ENCODE assay signal across 12 cellular contexts in genomic region chr15:40942865-40943264, GRCh38. TPM values are rescaled to one million over a fixed set of nuclear protein-coding genes. Genes with fewer than 3 reads are reported as not detected.
DNase-seq lines count a peak whose midpoint lies in the region; ATAC-seq and TF ChIP-seq lines count a peak whose summit lies in the region.
"Had no signal": no experiment of that assay in that cellular context is flagged by ENCODE, and none has a peak within 500 bp of the region (broad histone marks: within the 10 kb centered on the region; RNA-seq: fewer than 3 reads in every experiment).

No MANE protein-coding gene starts in this region.

- no peak for DNase-seq in activated CD4-positive, alpha-beta T cell treated with anti-CD3 and anti-CD28 coated beads, Interleukin-2, amount 10 ng/mL, durations not matched to agents 7 days and 5 days
- DNase-seq in activated CD4-positive, alpha-beta T cell treated with anti-CD3 and anti-CD28 coated beads, Interleukin-2, amount 50 U/mL, for 48 hours, result no peak
- DNase-seq in OCI-LY7 (ENCODE audit: low spot score) (no peak), esophagus muscularis mucosa (ENCODE audit: extremely low spot score) (no peak), SW480 (ENCODE audit: low spot score) (no peak)
- DNase-seq in stimulated activated naive B cell treated with anti-CD40 and anti-IgM and Interleukin-4, amounts not matched to agents 10 μg/mL and 1 μg/mL and 100 μg/mL, for 72 hours, result no peak
- DNase-seq: ACHN, foreskin melanocyte had no signal

- POLR2A ChIA-PET in activated CD4-positive, alpha-beta T cell treated with anti-CD3 and anti-CD28 coated beads, Interleukin-2, amount 10 ng/mL, durations not matched to agents 7 days and 5 days (lab: Charles Lee), result interaction anchor here (1.0 kb wide), 1 partner anchor 10 kb away, joined by 3 read pairs; the partner anchor contains the start of gene CHAC1
- POLR2A ChIA-PET in OCI-LY7 (lab: Charles Lee), result interaction anchor here (0.6 to 3.6 kb wide), 3 partner anchors 9 to 353 kb away, joined by 4 to 36 read pairs (median 5); partner anchors contain the start of gene CHAC1

- intact Hi-C loops in OCI-LY7 (cut with micrococcal nuclease; ENCODE audit: unreplicated experiment), result no loop called here
- intact Hi-C loops in esophagus muscularis mucosa (cut with DNase I), result loop anchor here (2.0 kb wide), 1 partner anchor 78 kb away; no protein-coding TSS in a partner anchor

- peak overlapping the region; percentile 68 for H3K4me3 ChIP-seq in OCI-LY7 (ENCODE audit: low read depth, low read length, poor library complexity, severe bottlenecking)
- peak overlapping the region in 2 of 4 donors; percentile 65 to 80 for H3K4me3 ChIP-seq in esophagus muscularis mucosa

- no peaks in the 10 kb centered on the region for H3K27me3 Mint-ChIP-seq in activated CD4-positive, alpha-beta T cell treated with anti-CD3 and anti-CD28 coated beads, Interleukin-2, amount 10 ng/mL, durations not matched to agents 7 days and 5 days
- peaks cover 0 to under 1% of the 10 kb centered on the region in 2 donors for H3K27me3 Mint-ChIP-seq in stimulated activated naive B cell treated with anti-CD40 and anti-IgM and Interleukin-4, amounts not matched to agents 10 μg/mL and 1 μg/mL and 100 μg/mL, for 72 hours

- BruUV-seq in OCI-LY7 (replicated peaks; lab: Mats Ljungman, UMichigan), result no TSS peak

- H3K4me1 ChIP-seq in OCI-LY7 (ENCODE audit: insufficient read depth, low read length, poor library complexity, severe bottlenecking) (peaks cover 38% of the 10 kb centered on the region), esophagus muscularis mucosa (peaks cover 33 to 47% (median 36%) of the 10 kb centered on the region in 4 donors)

- H3K36me3 Mint-ChIP-seq in activated CD4-positive, alpha-beta T cell treated with anti-CD3 and anti-CD28 coated beads, Interleukin-2, amount 10 ng/mL, durations not matched to agents 7 days and 5 days (ENCODE audit: low read depth), result no peaks in the 10 kb centered on the region
- H3K36me3 Mint-ChIP-seq in stimulated activated naive B cell treated with anti-CD40 and anti-IgM and Interleukin-4, amounts not matched to agents 10 μg/mL and 1 μg/mL and 100 μg/mL, for 72 hours, result no peaks in the 10 kb centered on the region

- H3K9me2 ChIP-seq in OCI-LY7 (ENCODE audit: insufficient read depth, low read length), result no peaks in the 10 kb centered on the region

- H3K4me3 Mint-ChIP-seq in activated CD4-positive, alpha-beta T cell treated with anti-CD3 and anti-CD28 coated beads, Interleukin-2, amount 10 ng/mL, durations not matched to agents 7 days and 5 days, result peak overlapping the region; percentile 77
- peak overlapping the region in 1 of 2 donors; percentile 70 for H3K4me3 Mint-ChIP-seq in stimulated activated naive B cell treated with anti-CD40 and anti-IgM and Interleukin-4, amounts not matched to agents 10 μg/mL and 1 μg/mL and 100 μg/mL, for 72 hours

- no peak overlapping the region for H3K27ac ChIP-seq in OCI-LY7 (ENCODE audit: low read depth, low read length, poor library complexity, severe bottlenecking)
- peak overlapping the region in 3 of 4 donors; percentile 80 to 87 (median 86) for H3K27ac ChIP-seq in esophagus muscularis mucosa (replicated peaks in 1 of 4)

- H2AFZ ChIP-seq in OCI-LY7 (ENCODE audit: low read length), result peak overlapping the region; percentile 97; the same call in 1 of the 2 replicates

- no peaks in the 10 kb centered on the region for H3K79me2 ChIP-seq in OCI-LY7 (ENCODE audit: insufficient read depth, low read depth, low read length)

- H3K27me3 ChIP-seq in esophagus muscularis mucosa, result peaks cover 0 to 4% (median 0%) of the 10 kb centered on the region in 4 donors
- H3K27me3 ChIP-seq: tibial nerve had no signal

- TF ChIP-seq POLR2A in esophagus muscularis mucosa (IDR thresholded peaks at IDR 0.05; ENCODE audit: low read depth), result no peak

- ATAC-seq in stimulated activated naive B cell treated with anti-CD40 and anti-IgM and Interleukin-4, amounts not matched to agents 10 μg/mL and 1 μg/mL and 100 μg/mL, for 72 hours (replicated peaks), result no peak
- ATAC-seq in GM18502 (IDR thresholded peaks at IDR 0.05; ENCODE audit: poor library complexity, unreplicated experiment) (no peak), GM19395 (IDR thresholded peaks at IDR 0.05; ENCODE audit: unreplicated experiment) (no peak)

- no peak for TF ChIP-seq EP300 in esophagus muscularis mucosa (IDR thresholded peaks at IDR 0.05)

- CTCF ChIA-PET in activated CD4-positive, alpha-beta T cell treated with anti-CD3 and anti-CD28 coated beads, Interleukin-2, amount 10 ng/mL, durations not matched to agents 7 days and 5 days (lab: Charles Lee), result interaction anchor here (0.6 to 5.3 kb wide), 14 partner anchors 11 to 112 kb away, joined by 3 to 59 read pairs (median 4); partner anchors contain the start of genes CHAC1, DLL4 and VPS18
- CTCF ChIA-PET in OCI-LY7 (lab: Charles Lee; ENCODE audit: unreplicated experiment), result interaction anchor here (0.5 to 1.6 kb wide), 2 partner anchors 37 to 54 kb away, joined by 3 to 6 read pairs; no protein-coding TSS in a partner anchor

- no peaks in the 10 kb centered on the region for H3K9me3 Mint-ChIP-seq in activated CD4-positive, alpha-beta T cell treated with anti-CD3 and anti-CD28 coated beads, Interleukin-2, amount 10 ng/mL, durations not matched to agents 7 days and 5 days
- H3K9me3 Mint-ChIP-seq in stimulated activated naive B cell treated with anti-CD40 and anti-IgM and Interleukin-4, amounts not matched to agents 10 μg/mL and 1 μg/mL and 100 μg/mL, for 72 hours, result no peaks in the 10 kb centered on the region

- H3K4me1 Mint-ChIP-seq in activated CD4-positive, alpha-beta T cell treated with anti-CD3 and anti-CD28 coated beads, Interleukin-2, amount 10 ng/mL, durations not matched to agents 7 days and 5 days, result peaks cover 55% of the 10 kb centered on the region
- H3K4me1 Mint-ChIP-seq in stimulated activated naive B cell treated with anti-CD40 and anti-IgM and Interleukin-4, amounts not matched to agents 10 μg/mL and 1 μg/mL and 100 μg/mL, for 72 hours, result peaks cover 24 to 36% of the 10 kb centered on the region in 2 donors

- H3K27ac Mint-ChIP-seq in activated CD4-positive, alpha-beta T cell treated with anti-CD3 and anti-CD28 coated beads, Interleukin-2, amount 10 ng/mL, durations not matched to agents 7 days and 5 days, result peak overlapping the region; percentile 80
- H3K27ac Mint-ChIP-seq in stimulated activated naive B cell treated with anti-CD40 and anti-IgM and Interleukin-4, amounts not matched to agents 10 μg/mL and 1 μg/mL and 100 μg/mL, for 72 hours, result peak overlapping the region; percentile 59

- no peak for TF ChIP-seq CTCF in OCI-LY7 (conservative IDR thresholded peaks at IDR 0.05; ENCODE audit: low read length)
- TF ChIP-seq CTCF in esophagus muscularis mucosa (IDR thresholded peaks at IDR 0.05), result no peak

- 86% methylated on average over 12 of the region's 12 CpGs for WGBS in esophagus muscularis mucosa

- H3K9me3 ChIP-seq in OCI-LY7 (ENCODE audit: low read length) (no peaks in the 10 kb centered on the region), esophagus muscularis mucosa (no peaks in the 10 kb centered on the region)
- H3K9me3 ChIP-seq: tibial nerve had no signal

- H4K20me1 ChIP-seq in OCI-LY7 (ENCODE audit: insufficient read depth, low read length), result no peaks in the 10 kb centered on the region

- H3K36me3 ChIP-seq in OCI-LY7 (ENCODE audit: insufficient read depth, low read length) (no peaks in the 10 kb centered on the region), esophagus muscularis mucosa (peaks cover 0 to 6% (median 0%) of the 10 kb centered on the region in 4 donors)
- H3K36me3 ChIP-seq: tibial nerve had no signal

- H3K4me2 ChIP-seq in OCI-LY7 (ENCODE audit: low read length), result peak overlapping the region; percentile 84

RNA-seq across cellular contexts. Expression of gene CHAC1, which starts 10.4 kb away (rescaled TPM):
- total RNA-seq in activated CD4-positive, alpha-beta T cell treated with anti-CD3 and anti-CD28 coated beads, Interleukin-2, amount 10 ng/mL, durations not matched to agents 7 days and 5 days, result 1 to 10 TPM; 4.7 to 6.7 TPM
- 40.4 and 41.4 TPM in 2 replicates for total RNA-seq in OCI-LY7 (2014; rRNA removed; shearing (Covaris generic))
- total RNA-seq in OCI-LY7 (2022) (35.3 and 55.6 TPM in 2 replicates), esophagus muscularis mucosa (1 to 10 TPM in 3 of 4 donors, under 1 TPM in 1; 0.66 to 3.6 (median 1.3) TPM)

RNA-seq across cellular contexts. Expression of gene DLL4, which starts 13.7 kb away (rescaled TPM):
- not detected for total RNA-seq in activated CD4-positive, alpha-beta T cell treated with anti-CD3 and anti-CD28 coated beads, Interleukin-2, amount 10 ng/mL, durations not matched to agents 7 days and 5 days
- 0.19 TPM in 1 of 2 replicates, not detected in the other for total RNA-seq in OCI-LY7 (2014; rRNA removed; shearing (Covaris generic))
- total RNA-seq in OCI-LY7 (2022) (0.15 TPM in 1 of 2 replicates, not detected in the other), esophagus muscularis mucosa (10 to 100 TPM in 1 of 4 donors, 1 to 10 TPM in 3; 1.7 to 12.6 (median 7.5) TPM)
- total RNA-seq: mononuclear cell had no signal

RNA-seq across cellular contexts. Expression of gene VPS18, which starts 48.6 kb away (rescaled TPM):
- total RNA-seq in activated CD4-positive, alpha-beta T cell treated with anti-CD3 and anti-CD28 coated beads, Interleukin-2, amount 10 ng/mL, durations not matched to agents 7 days and 5 days, result 10 to 100 TPM; 16.2 to 16.6 TPM
- total RNA-seq in OCI-LY7 (2014; rRNA removed; shearing (Covaris generic)), result 24.5 and 26.2 TPM in 2 replicates
- total RNA-seq in OCI-LY7 (2022) (26.4 and 30.7 TPM in 2 replicates), esophagus muscularis mucosa (10 to 100 TPM; 28.7 to 36.6 (median 32.2) TPM)

Comparison
In these comparisons a context has a peak if more than half of its experiments do, and no peak if none do; other contexts are left out.
1. RNA of gene CHAC1, which starts 10.4 kb away (total RNA-seq): 35.3 to 55.6 TPM in OCI-LY7; 4.7 to 6.7 TPM in activated CD4-positive, alpha-beta T cell treated with anti-CD3 and anti-CD28 coated beads, Interleukin-2, amount 10 ng/mL, durations not matched to agents 7 days and 5 days and 0.66 to 3.6 TPM in esophagus muscularis mucosa; every median in the first group is over 4 times any median in the second.